Comparison of ENCODE assay signal across 8 cellular contexts in genomic region chr16:29811170-29811895, GRCh38. TPM values are rescaled to one million over a fixed set of nuclear protein-coding genes. Genes with fewer than 3 reads are reported as not detected.
A peak's percentile ranks its signal among the peaks of the same experiment; 100 is the strongest.
DNase-seq lines count a peak whose midpoint lies in the region; ATAC-seq and TF ChIP-seq lines count a peak whose summit lies in the region.

No MANE protein-coding gene starts in this region.

- TF ChIP-seq CTCF in dorsolateral prefrontal cortex (IDR thresholded peaks at IDR 0.05 in 54 of 56, conservative IDR thresholded peaks at IDR 0.05 in 2 of 56; ENCODE audit: low read depth in 1 of 56, partially characterized antibody in 56 of 56): peak in 20 of 56 donors; percentile 8 to 49 (median 21)

- intact Hi-C loops in dorsolateral prefrontal cortex (cut with DNase I): loop anchor here (5.0 to 10.0 kb wide), 4 partner anchors 91 to 846 kb away; partner anchors contain the start of genes HIRIP3 (in 2 of the 2), INO80E (in 2 of the 2), ASPHD1 (in 1 of the 2) and FBRS (in 1 of the 2)

- DNase-seq in G401 (ENCODE audit: low spot score) (peak; percentile 98), NCI-H345 treated with DMSO at 0.1 percent for 48 hours (lab: John Stamatoyannopoulos, UW; ENCODE audit: unreplicated experiment) (peak; percentile 97), dorsolateral prefrontal cortex (peak; percentile 82 to 96 (median 94)), left kidney (ENCODE audit: low read depth, low spot score) (peak; percentile 98), KG1 (lab: John Stamatoyannopoulos, UW) (no peak)
- DNase-seq in activated CD4-positive, CD25-positive, alpha-beta regulatory T cell treated with anti-CD3 and anti-CD28 coated beads, Interleukin-2, amount 50 U/mL, for 72 hours: peak; percentile 80
- peak; percentile 92 for DNase-seq in stimulated activated CD4-positive, alpha-beta T cell treated with anti-CD3 and anti-CD28 coated beads, Interleukin-15, amount 100 ng/mL, for 24 hours

- ATAC-seq in HG02885 (IDR thresholded peaks at IDR 0.05; ENCODE audit: poor library complexity, unreplicated experiment): peak; percentile 44

- peak overlapping the region; percentile 58 to 99 (median 96) for H3K27ac ChIP-seq in dorsolateral prefrontal cortex

- H3K4me3 ChIP-seq in dorsolateral prefrontal cortex: peak overlapping the region; percentile 38 to 95 (median 83)

- in situ Hi-C loops in G401 (cut with HindIII; ENCODE audit: low sequenced_read_pairs): no loop called here

- no peaks in the 10 kb centered on the region for H3K27me3 ChIP-seq in dorsolateral prefrontal cortex

RNA-seq across cellular contexts. Expression of gene PRRT2, which starts 0.7 kb away (rescaled TPM):
- 4.7 and 6.2 TPM in 2 replicates for total RNA-seq in G401 (2014; rRNA removed; shearing (Covaris generic))
- total RNA-seq in dorsolateral prefrontal cortex: 100 to 1,000 TPM in 117 of 120 experiments, 10 to 100 TPM in 3; 59.4 to 245 (median 169) TPM

RNA-seq across cellular contexts. Expression of gene PAGR1, which starts 4.6 kb away (rescaled TPM):
- total RNA-seq in G401 (2014; rRNA removed; shearing (Covaris generic)): 69.9 and 78.4 TPM in 2 replicates
- 10 to 100 TPM; 16.6 to 44.6 (median 24.7) TPM for total RNA-seq in dorsolateral prefrontal cortex

RNA-seq across cellular contexts. Expression of gene MAZ, which starts 5.0 kb away (rescaled TPM):
- 469 and 478 TPM in 2 replicates for total RNA-seq in G401 (2014; rRNA removed; shearing (Covaris generic))
- 100 to 1,000 TPM; 133 to 275 (median 174) TPM for total RNA-seq in dorsolateral prefrontal cortex

RNA-seq across cellular contexts. Expression of gene MVP, which starts 8.9 kb away (rescaled TPM):
- total RNA-seq in G401 (2014; rRNA removed; shearing (Covaris generic)): 17.2 and 32.7 TPM in 2 replicates
- 10 to 100 TPM; 16.4 to 85.7 (median 36.1) TPM for total RNA-seq in dorsolateral prefrontal cortex

RNA-seq across cellular contexts. Expression of gene KIF22, which starts 20.8 kb away (rescaled TPM):
- total RNA-seq in G401 (2014; rRNA removed; shearing (Covaris generic)): 169 and 171 TPM in 2 replicates
- 10 to 100 TPM; 10.5 to 31.6 (median 21.6) TPM for total RNA-seq in dorsolateral prefrontal cortex
